8 cellular contexts compared by ENCODE assay signal in the genomic region with DNA sequence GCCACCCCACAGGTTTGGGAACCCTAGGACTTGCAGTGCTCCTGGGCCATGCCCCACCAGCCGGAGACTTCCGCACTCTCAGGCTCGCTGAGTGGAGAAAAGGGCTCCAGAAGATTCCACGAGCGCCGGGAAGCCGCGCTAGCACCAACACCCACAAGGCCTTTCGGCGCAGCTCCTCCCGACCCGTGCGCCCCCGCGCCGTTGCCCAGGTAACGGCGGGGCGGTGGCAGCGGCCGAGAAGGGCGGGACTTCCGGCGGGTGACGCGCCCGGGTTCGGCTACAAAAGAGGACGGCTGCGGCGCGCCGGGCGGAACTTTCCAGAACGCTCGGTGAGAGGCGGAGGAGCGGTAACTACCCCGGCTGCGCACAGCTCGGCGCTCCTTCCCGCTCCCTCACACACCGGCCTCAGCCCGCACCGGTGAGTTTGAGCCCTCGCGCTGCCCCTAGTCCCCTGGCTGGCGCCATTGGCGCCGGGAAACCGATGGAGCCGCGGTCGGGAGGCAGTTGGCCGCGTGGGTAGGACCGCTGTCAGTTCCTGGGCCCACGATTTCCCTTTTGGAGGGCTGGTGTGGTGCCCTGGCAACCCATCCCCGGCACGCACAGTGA. TPM values are rescaled to one million over a fixed set of nuclear protein-coding genes. Genes with fewer than 3 reads are reported as not detected.
DNase-seq lines count a peak whose midpoint lies in the region; ATAC-seq and TF ChIP-seq lines count a peak whose summit lies in the region.

DNAJA1 (plus strand) TSS at position 308 of the 606 bp plus-strand sequence. CDS start 1,212 bp downstream, outside the sequence.

- peak within 1 kb of the TSS; percentile 95 to 97 for H3K4me3 Mint-ChIP-seq in CD14-positive monocyte

- peaks cover 55% of the 10 kb centered on the region for H3K4me1 Mint-ChIP-seq in CD14-positive monocyte

- ATAC-seq in GM19351 (IDR thresholded peaks at IDR 0.05; ENCODE audit: unreplicated experiment) = peak; percentile 91
- peak; percentile 86 for ATAC-seq in HG03520 (IDR thresholded peaks at IDR 0.05; ENCODE audit: unreplicated experiment)
- peak; percentile 86 to 94 (median 90) for ATAC-seq in right lobe of liver

- no peaks in the 10 kb centered on the region for H3K27me3 ChIP-seq in right lobe of liver

- peak; percentile 92 for DNase-seq in CD14-positive monocyte (ENCODE audit: low spot score)
- DNase-seq in NCI-H748 (lab: John Stamatoyannopoulos, UW; ENCODE audit: unreplicated experiment) = peak; percentile 96
- DNase-seq in activated CD4-positive, alpha-beta T cell treated with anti-CD3 and anti-CD28 coated beads, Interleukin-2, amount 50 U/mL, for 4 hours = peak; percentile 93
- peak; percentile 96 for DNase-seq in dermis blood vessel endothelial cell
- DNase-seq in right lobe of liver = peak; percentile 97
- DNase-seq in stimulated activated CD4-positive, alpha-beta T cell treated with anti-CD3 and anti-CD28 coated beads, Interleukin-4, amount 100 ng/mL, for 24 hours = peak; percentile 95

- peaks cover 27 to 42% of the 10 kb centered on the region in 2 donors for H3K36me3 Mint-ChIP-seq in CD14-positive monocyte

- H3K27ac ChIP-seq in right lobe of liver = peak within 1 kb of the TSS; percentile 100

- TF ChIP-seq CTCF in CD14-positive monocyte (IDR thresholded peaks at IDR 0.05) (no peak), right lobe of liver (IDR thresholded peaks at IDR 0.05) (no peak)

- peak within 1 kb of the TSS; percentile 92 to 96 (median 95) for H3K27ac Mint-ChIP-seq in CD14-positive monocyte

- peaks cover under 1 to 28% (median 7%) of the 10 kb centered on the region in 4 donors for H3K36me3 ChIP-seq in right lobe of liver

- TF ChIP-seq POLR2A in right lobe of liver (IDR thresholded peaks at IDR 0.05) = peak; percentile 99

- peaks cover 0 to 3% (median 0%) of the 10 kb centered on the region in 7 donors for H3K9me3 Mint-ChIP-seq in CD14-positive monocyte

- H3K9me3 ChIP-seq in right lobe of liver = no peaks in the 10 kb centered on the region

- no CpG with 5 or more reads among the region's 61 CpGs for WGBS in right lobe of liver (ENCODE audit: insufficient coverage, low coverage, low lambda C conversion rate, missing lambda C conversion rate)

- no peaks in the 10 kb centered on the region for H3K27me3 Mint-ChIP-seq in CD14-positive monocyte (ENCODE audit: low read depth in 3 of 3)

- intact Hi-C loops in CD14-positive monocyte (cut with micrococcal nuclease) = loop anchor here in 1 of 2 donors (2.0 to 10.0 kb wide), 5 partner anchors 20 to 450 kb away; partner anchors contain the start of genes B4GALT1, BAG1, CHMP5 and NOL6
- intact Hi-C loops in right lobe of liver (cut with DNase I) = no loop called here

- peak within 1 kb of the TSS; percentile 92 to 98 (median 96) for H3K4me3 ChIP-seq in right lobe of liver

- H3K4me1 ChIP-seq in right lobe of liver = peaks cover 0 to 47% (median 17%) of the 10 kb centered on the region in 4 donors

RNA-seq across cellular contexts. Expression of gene DNAJA1, which starts in this region (rescaled TPM):
- polyA plus RNA-seq in CD14-positive monocyte = 10 to 100 TPM; 73.3 to 93.6 TPM
- total RNA-seq in dermis blood vessel endothelial cell (134 and 149 TPM in 2 replicates), right lobe of liver (100 to 1,000 TPM in 2 of 6 experiments, 10 to 100 TPM in 4; 60.1 to 130 (median 93.9) TPM)

Comparison
In these comparisons a context has a peak if more than half of its experiments do, and no peak if none do; other contexts are left out.
1. Peak in every context shown above with its lines: DNase-seq, ATAC-seq, H3K4me3 ChIP-seq and H3K27ac ChIP-seq.